26 cellular contexts compared by ENCODE assay signal in genomic region chr15:28022961-28023360, GRCh38.
"Had no signal": no experiment of that assay in that cellular context is flagged by ENCODE, and none has a peak within 500 bp of the region (broad histone marks: within the 10 kb centered on the region; RNA-seq: fewer than 3 reads in every experiment).

No MANE protein-coding gene starts in this region.

- H3K36me3 Mint-ChIP-seq: memory B cell; naive B cell; natural killer cell treated with Interleukin-12 subunit alpha and Interleukin-12 subunit beta and Interleukin-15 and Interleukin-18, amount 100 ng/mL, for 72 hours; neural progenitor cell; stimulated activated effector memory CD8-positive, alpha-beta T cell treated with anti-CD3 and anti-CD28 coated beads, Interleukin-12 subunit alpha, Interleukin-12 subunit beta, amount 100 ng/mL, for 72 hours had no signal

- H3K4me3 Mint-ChIP-seq: memory B cell; naive B cell; natural killer cell treated with Interleukin-12 subunit alpha and Interleukin-12 subunit beta and Interleukin-15 and Interleukin-18, amount 100 ng/mL, for 72 hours; neural progenitor cell; stimulated activated effector memory CD8-positive, alpha-beta T cell treated with anti-CD3 and anti-CD28 coated beads, Interleukin-12 subunit alpha, Interleukin-12 subunit beta, amount 100 ng/mL, for 72 hours had no signal

- H3K9me3 ChIP-seq: gastrocnemius medialis, mucosa of descending colon, prostate gland, sigmoid colon, stomach, testis, tibial artery, upper lobe of left lung had no signal

- H3K4me3 ChIP-seq: coronary artery, gastrocnemius medialis, hepatocyte, lung, mucosa of descending colon, neural progenitor cell, prostate gland, sigmoid colon, stomach, testis, tibial artery, upper lobe of left lung had no signal

- H3K27me3 ChIP-seq: gastrocnemius medialis, hepatocyte, neural progenitor cell, sigmoid colon, stomach, testis, tibial artery, upper lobe of left lung had no signal

- H3K4me1 Mint-ChIP-seq: memory B cell; naive B cell; stimulated activated effector memory CD8-positive, alpha-beta T cell treated with anti-CD3 and anti-CD28 coated beads, Interleukin-12 subunit alpha, Interleukin-12 subunit beta, amount 100 ng/mL, for 72 hours had no signal

- H3K27me3 Mint-ChIP-seq: memory B cell had no signal

- H3K36me3 ChIP-seq: gastrocnemius medialis, neural progenitor cell, prostate gland, sigmoid colon, stomach, upper lobe of left lung had no signal

- H3K27ac Mint-ChIP-seq: memory B cell; natural killer cell treated with Interleukin-12 subunit alpha and Interleukin-12 subunit beta and Interleukin-15 and Interleukin-18, amount 100 ng/mL, for 72 hours; stimulated activated effector memory CD8-positive, alpha-beta T cell treated with anti-CD3 and anti-CD28 coated beads, Interleukin-12 subunit alpha, Interleukin-12 subunit beta, amount 100 ng/mL, for 72 hours had no signal

- H3K9me3 Mint-ChIP-seq: memory B cell; natural killer cell treated with Interleukin-12 subunit alpha and Interleukin-12 subunit beta and Interleukin-15 and Interleukin-18, amount 100 ng/mL, for 72 hours; stimulated activated effector memory CD8-positive, alpha-beta T cell treated with anti-CD3 and anti-CD28 coated beads, Interleukin-12 subunit alpha, Interleukin-12 subunit beta, amount 100 ng/mL, for 72 hours had no signal

- H3K4me2 ChIP-seq: hepatocyte, neural progenitor cell had no signal

- DNase-seq: dermis blood vessel endothelial cell; foreskin fibroblast; gastrocnemius medialis; head of caudate nucleus; kidney; mucosa of descending colon; naive B cell; nucleus accumbens; right cardiac atrium; sigmoid colon; stimulated activated CD4-positive, alpha-beta T cell treated with anti-CD3 and anti-CD28 coated beads, Interleukin-2, amount 100 ng/mL, for 24 hours; stimulated activated CD4-positive, alpha-beta T cell treated with anti-CD3 and anti-CD28 coated beads, Interleukin-4, amount 100 ng/mL, for 24 hours; stimulated activated naive CD4-positive, alpha-beta T cell treated with Interleukin-2 at 50 U/mL for 16 hours; stomach; testis; tibial artery had no signal

- H2AFZ ChIP-seq: hepatocyte, neural progenitor cell had no signal

- ATAC-seq: gastrocnemius medialis, left lobe of liver, mucosa of descending colon, right cardiac atrium had no signal

- H3K79me2 ChIP-seq: hepatocyte had no signal

- H3K4me1 ChIP-seq: gastrocnemius medialis, prostate gland, sigmoid colon, stomach had no signal

- H3K9ac ChIP-seq: neural progenitor cell had no signal

- H3K27ac ChIP-seq: coronary artery, gastrocnemius medialis, hepatocyte, neural progenitor cell, prostate gland, sigmoid colon, stomach, testis, tibial artery, upper lobe of left lung had no signal
